6 cellular contexts compared by ENCODE assay signal in genomic region chr15:19943515-19943914, GRCh38.
"Had no signal": no experiment of that assay in that cellular context is flagged by ENCODE, and none has a peak within 500 bp of the region (broad histone marks: within the 10 kb centered on the region; RNA-seq: fewer than 3 reads in every experiment).

No MANE protein-coding gene starts in this region.

- H3K9ac ChIP-seq: KMS-11 had no signal

- DNase-seq: IMR-90, KBM-7, KG1 had no signal

- ATAC-seq: HepG2, K562 had no signal

- H3K27ac ChIP-seq: KMS-11 had no signal

- H3K4me2 ChIP-seq: KMS-11 had no signal

- H3K4me3 ChIP-seq: K562 had no signal
